ENCODE assay signal across 8 cellular contexts in genomic region chr11:5624489-5625278, GRCh38. TPM values are rescaled to one million over a fixed set of nuclear protein-coding genes. Genes with fewer than 3 reads are reported as not detected.
A peak's percentile ranks its signal among the peaks of the same experiment; 100 is the strongest.
DNase-seq lines count a peak whose midpoint lies in the region; ATAC-seq and TF ChIP-seq lines count a peak whose summit lies in the region.

A gene with protein sequence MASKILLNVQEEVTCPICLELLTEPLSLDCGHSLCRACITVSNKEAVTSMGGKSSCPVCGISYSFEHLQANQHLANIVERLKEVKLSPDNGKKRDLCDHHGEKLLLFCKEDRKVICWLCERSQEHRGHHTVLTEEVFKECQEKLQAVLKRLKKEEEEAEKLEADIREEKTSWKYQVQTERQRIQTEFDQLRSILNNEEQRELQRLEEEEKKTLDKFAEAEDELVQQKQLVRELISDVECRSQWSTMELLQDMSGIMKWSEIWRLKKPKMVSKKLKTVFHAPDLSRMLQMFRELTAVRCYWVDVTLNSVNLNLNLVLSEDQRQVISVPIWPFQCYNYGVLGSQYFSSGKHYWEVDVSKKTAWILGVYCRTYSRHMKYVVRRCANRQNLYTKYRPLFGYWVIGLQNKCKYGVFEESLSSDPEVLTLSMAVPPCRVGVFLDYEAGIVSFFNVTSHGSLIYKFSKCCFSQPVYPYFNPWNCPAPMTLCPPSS (plus strand): TSS chr11:5625001. CDS start chr11:5632332, 7,331 bp downstream.

- peak within 1 kb of the TSS; percentile 90 for H3K4me3 Mint-ChIP-seq in activated CD8-positive, alpha-beta memory T cell treated with anti-CD3 and anti-CD28 coated beads, Interleukin-2, amount 10 ng/mL, durations not matched to agents 7 days and 5 days

- TF ChIP-seq CTCF in GM13977 (IDR thresholded peaks at IDR 0.05; ENCODE audit: extremely low read depth, insufficient read depth, missing control alignments) = no peak

- H3K4me1 Mint-ChIP-seq in activated CD8-positive, alpha-beta memory T cell treated with anti-CD3 and anti-CD28 coated beads, Interleukin-2, amount 10 ng/mL, durations not matched to agents 7 days and 5 days = peaks cover 45% of the 10 kb centered on the region

- peak within 1 kb of the TSS; percentile 65 for H3K27ac ChIP-seq in epithelial cell of prostate
- peak within 1 kb of the TSS; percentile 71 for H3K27ac ChIP-seq in muscle layer of colon (ENCODE audit: low read depth, low read length)

- H3K4me3 ChIP-seq in muscle layer of colon (ENCODE audit: low read depth in 1 of 2, low read length in 2 of 2) = peak within 1 kb of the TSS; percentile 33 to 82

- peaks cover 35% of the 10 kb centered on the region for H3K36me3 Mint-ChIP-seq in activated CD8-positive, alpha-beta memory T cell treated with anti-CD3 and anti-CD28 coated beads, Interleukin-2, amount 10 ng/mL, durations not matched to agents 7 days and 5 days

- no peaks in the 10 kb centered on the region for H3K36me3 ChIP-seq in muscle layer of colon (ENCODE audit: insufficient read depth, low read length)

- CTCF ChIA-PET in activated CD8-positive, alpha-beta memory T cell treated with anti-CD3 and anti-CD28 coated beads, Interleukin-2, amount 10 ng/mL, durations not matched to agents 7 days and 5 days (lab: Charles Lee) = interaction anchor here (0.6 to 1.3 kb wide), 5 partner anchors 24 to 738 kb away, joined by 4 to 6 read pairs (median 4); partner anchors contain the start of gene TRIM5

- in situ Hi-C loops in GM13977 (cut with MboI; ENCODE audit: low pct_unique_long_range_greater_than_20kb, low sequenced_read_pairs, unreplicated experiment) = no loop called here

- no peaks in the 10 kb centered on the region for H3K9me3 Mint-ChIP-seq in activated CD8-positive, alpha-beta memory T cell treated with anti-CD3 and anti-CD28 coated beads, Interleukin-2, amount 10 ng/mL, durations not matched to agents 7 days and 5 days (ENCODE audit: low read depth)

- DNase-seq in GM13977 (ENCODE audit: low spot score) (peak; percentile 85), NCI-H1048 (lab: John Stamatoyannopoulos, UW) (peak; percentile 18), epithelial cell of prostate (ENCODE audit: low read depth, low spot score) (peak; percentile 43), NCI-H524 treated with DMSO at 0.1 percent for 48 hours (lab: John Stamatoyannopoulos, UW) (no peak)
- DNase-seq in activated CD8-positive, alpha-beta memory T cell treated with anti-CD3 and anti-CD28 coated beads, Interleukin-2, amount 10 ng/mL, durations not matched to agents 7 days and 5 days = peak; percentile 84
- DNase-seq in stimulated activated naive CD4-positive, alpha-beta T cell (lab: John Stamatoyannopoulos, UW) = peak; percentile 39 to 76 (median 56)

- no peaks in the 10 kb centered on the region for H3K27me3 Mint-ChIP-seq in activated CD8-positive, alpha-beta memory T cell treated with anti-CD3 and anti-CD28 coated beads, Interleukin-2, amount 10 ng/mL, durations not matched to agents 7 days and 5 days

- H3K27me3 ChIP-seq in muscle layer of colon (ENCODE audit: control insufficient read depth in 1 of 2, insufficient read depth in 2 of 2, low read length in 2 of 2) = no peaks in the 10 kb centered on the region

- peak; percentile 96 for ATAC-seq in HG02623 (IDR thresholded peaks at IDR 0.05; ENCODE audit: unreplicated experiment)
- peak; percentile 98 for ATAC-seq in activated CD8-positive, alpha-beta memory T cell treated with anti-CD3 and anti-CD28 coated beads, Interleukin-2, amount 10 ng/mL, durations not matched to agents 7 days and 5 days

- H3K9ac ChIP-seq in muscle layer of colon (ENCODE audit: low read length) = peak within 1 kb of the TSS; percentile 43

- H3K27ac Mint-ChIP-seq in activated CD8-positive, alpha-beta memory T cell treated with anti-CD3 and anti-CD28 coated beads, Interleukin-2, amount 10 ng/mL, durations not matched to agents 7 days and 5 days = peak within 1 kb of the TSS; percentile 91

- H3K4me1 ChIP-seq in muscle layer of colon (ENCODE audit: insufficient read depth, low read length) = peaks cover 29% of the 10 kb centered on the region

- H3K9me3 ChIP-seq in muscle layer of colon (ENCODE audit: low read length) = no peaks in the 10 kb centered on the region

RNA-seq across cellular contexts. Expression of the gene that starts here (rescaled TPM):
- total RNA-seq in activated CD8-positive, alpha-beta memory T cell treated with anti-CD3 and anti-CD28 coated beads, Interleukin-2, amount 10 ng/mL, durations not matched to agents 7 days and 5 days = 10 to 100 TPM; 13.1 to 16.1 TPM
